Comparison of ENCODE assay signal across 1 cellular context in genomic region chr15:48520376-48521155, GRCh38.
TF ChIP-seq lines count a peak whose summit lies in the region.

No MANE protein-coding gene starts in this region.

TF ChIP-seq in H1, 55 proteins besides CTCF, POLR2A, EP300 and RAD21 (continued from another document):
- TF ChIP-seq SAP30 (IDR thresholded peaks at IDR 0.05; ENCODE audit: insufficient read depth, insufficient replicate concordance, low read length), result no peak
- TF ChIP-seq, protein P1, sequence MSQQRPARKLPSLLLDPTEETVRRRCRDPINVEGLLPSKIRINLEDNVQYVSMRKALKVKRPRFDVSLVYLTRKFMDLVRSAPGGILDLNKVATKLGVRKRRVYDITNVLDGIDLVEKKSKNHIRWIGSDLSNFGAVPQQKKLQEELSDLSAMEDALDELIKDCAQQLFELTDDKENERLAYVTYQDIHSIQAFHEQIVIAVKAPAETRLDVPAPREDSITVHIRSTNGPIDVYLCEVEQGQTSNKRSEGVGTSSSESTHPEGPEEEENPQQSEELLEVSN (IDR thresholded peaks at IDR 0.05), result no peak
TF ChIP-seq in H1: peak in this region for 0.
